21 cellular contexts compared by ENCODE assay signal in genomic region chr12:55780695-55781094, GRCh38. TPM values are rescaled to one million over a fixed set of nuclear protein-coding genes. Genes with fewer than 3 reads are reported as not detected.
DNase-seq lines count a peak whose midpoint lies in the region; ATAC-seq, FAIRE-seq and TF ChIP-seq lines count a peak whose summit lies in the region.
"Had no signal": no experiment of that assay in that cellular context is flagged by ENCODE, and none has a peak within 500 bp of the region (broad histone marks: within the 10 kb centered on the region; RNA-seq: fewer than 3 reads in every experiment).

No MANE protein-coding gene starts in this region.

- no peaks in the 10 kb centered on the region for H3K27me3 ChIP-seq in GM12878 (replicated peaks in 1 of 2; ENCODE audit: control insufficient read depth in 2 of 2, insufficient read depth in 2 of 2, low read length in 1 of 2)
- H3K27me3 ChIP-seq: cardiac muscle cell had no signal

- no peaks in the 10 kb centered on the region; the same call in 1 of the 2 replicates for H3K79me2 ChIP-seq in GM12878 (ENCODE audit: control insufficient read depth, insufficient read depth, low read length)

- H3K27ac ChIP-seq in GM12878 (ENCODE audit: control insufficient read depth, insufficient read depth): no peak overlapping the region
- H3K27ac ChIP-seq: cardiac muscle cell had no signal

- H3K27me3 Mint-ChIP-seq in activated T-cell treated with anti-CD3 and anti-CD28 coated beads, Interleukin-2, amount 50 U/mL, for 24 hours: no peaks in the 10 kb centered on the region
- H3K27me3 Mint-ChIP-seq: activated naive CD8-positive, alpha-beta T cell treated with anti-CD3 and anti-CD28 coated beads for 36 hours; CD4-positive, CD25-positive, alpha-beta regulatory T cell; stimulated activated naive CD8-positive, alpha-beta T cell treated with anti-CD3 and anti-CD28 coated beads, Interleukin-15, Interleukin-2, amounts not matched to agents 100 ng/mL and 50 ng/mL, for 24 hours; type B pancreatic cell had no signal

- TF ChIP-seq RAD21 in GM12878 (IDR thresholded peaks at IDR 0.05; ENCODE audit: insufficient read depth, low read depth, low read length): no peak

- 48% methylated on average over 2 of the region's 2 CpGs for WGBS in GM12878 (ENCODE audit: insufficient coverage, insufficient replicate concordance, low lambda C conversion rate, missing lambda C conversion rate)

- H3K4me1 Mint-ChIP-seq in activated T-cell treated with anti-CD3 and anti-CD28 coated beads, Interleukin-2, amount 50 U/mL, for 24 hours (ENCODE audit: low read depth): peaks cover 11% of the 10 kb centered on the region
- H3K4me1 Mint-ChIP-seq in stimulated activated effector memory CD8-positive, alpha-beta T cell treated with anti-CD3 and anti-CD28 coated beads, Interleukin-12 subunit alpha, Interleukin-12 subunit beta, amount 100 ng/mL, for 72 hours: peaks cover 5% of the 10 kb centered on the region

- peaks cover 4 to 41% of the 10 kb centered on the region in 2 experiments for H3K36me3 ChIP-seq in GM12878 (ENCODE audit: control insufficient read depth in 2 of 2, insufficient read depth in 2 of 2, low read length in 1 of 2)

- H3K4me3 Mint-ChIP-seq in activated T-cell treated with anti-CD3 and anti-CD28 coated beads, Interleukin-2, amount 50 U/mL, for 24 hours: no peak overlapping the region
- no peak overlapping the region for H3K4me3 Mint-ChIP-seq in stimulated activated effector memory CD8-positive, alpha-beta T cell treated with anti-CD3 and anti-CD28 coated beads, Interleukin-12 subunit alpha, Interleukin-12 subunit beta, amount 100 ng/mL, for 72 hours
- H3K4me3 Mint-ChIP-seq: activated naive CD8-positive, alpha-beta T cell treated with anti-CD3 and anti-CD28 coated beads for 36 hours; CD4-positive, CD25-positive, alpha-beta regulatory T cell; nephron progenitor cell; stimulated activated naive CD8-positive, alpha-beta T cell treated with anti-CD3 and anti-CD28 coated beads, Interleukin-15, Interleukin-2, amounts not matched to agents 100 ng/mL and 50 ng/mL, for 24 hours; type B pancreatic cell had no signal

- RAD21 ChIA-PET in GM12878 (lab: Charles Lee; ENCODE audit: unreplicated experiment): interaction anchor here (1.3 kb wide), 1 partner anchor 37 kb away, joined by 3 read pairs; the partner anchor contains the start of genes ORMDL2 and SARNP

- peaks cover 5% of the 10 kb centered on the region; the same call in 1 of the 2 replicates for H3K4me1 ChIP-seq in GM12878 (ENCODE audit: control insufficient read depth, insufficient read depth, low read length)

- SMC1A ChIA-PET in GM12878 (lab: Charles Lee; ENCODE audit: uncharacterized antibody, unreplicated experiment): interaction anchor here (0.7 to 1.8 kb wide), 3 partner anchors 14 to 56 kb away, joined by 3 to 6 read pairs (median 3); no protein-coding TSS in a partner anchor

- ATAC-seq in SK-N-SH treated with all-trans-retinoic acid at 6 μM for 48 hours (peak; percentile 31; the same call in 2 of the 3 replicates), GM12878 (no peak), GM19023 (IDR thresholded peaks at IDR 0.05; ENCODE audit: unreplicated experiment) (no peak)
- no peak for ATAC-seq in stimulated activated effector memory CD8-positive, alpha-beta T cell treated with anti-CD3 and anti-CD28 coated beads, Interleukin-12 subunit alpha, Interleukin-12 subunit beta, amount 100 ng/mL, for 72 hours
- ATAC-seq: Right ventricle myocardium inferior had no signal

- TF ChIP-seq POLR2A in GM12878 (IDR thresholded peaks at IDR 0.05; ENCODE audit: low read depth, low read length): no peak

- H4K20me1 ChIP-seq in GM12878 (ENCODE audit: control insufficient read depth, insufficient read depth): no peaks in the 10 kb centered on the region

- H3K9me3 ChIP-seq in GM12878 (replicated peaks; ENCODE audit: control insufficient read depth, insufficient read depth, low read length): no peaks in the 10 kb centered on the region

- H3K36me3 Mint-ChIP-seq in activated T-cell treated with anti-CD3 and anti-CD28 coated beads, Interleukin-2, amount 50 U/mL, for 24 hours (ENCODE audit: low read depth): peaks cover 87% of the 10 kb centered on the region
- peaks cover 100% of the 10 kb centered on the region for H3K36me3 Mint-ChIP-seq in stimulated activated effector memory CD8-positive, alpha-beta T cell treated with anti-CD3 and anti-CD28 coated beads, Interleukin-12 subunit alpha, Interleukin-12 subunit beta, amount 100 ng/mL, for 72 hours

- no peak overlapping the region for H3K4me2 ChIP-seq in GM12878 (ENCODE audit: control insufficient read depth, insufficient read depth)

- no peaks in the 10 kb centered on the region for H3K9me3 Mint-ChIP-seq in activated T-cell treated with anti-CD3 and anti-CD28 coated beads, Interleukin-2, amount 50 U/mL, for 24 hours
- H3K9me3 Mint-ChIP-seq in stimulated activated effector memory CD8-positive, alpha-beta T cell treated with anti-CD3 and anti-CD28 coated beads, Interleukin-12 subunit alpha, Interleukin-12 subunit beta, amount 100 ng/mL, for 72 hours: no peaks in the 10 kb centered on the region
- H3K9me3 Mint-ChIP-seq: activated naive CD8-positive, alpha-beta T cell treated with anti-CD3 and anti-CD28 coated beads for 36 hours; nephron progenitor cell; stimulated activated naive CD8-positive, alpha-beta T cell treated with anti-CD3 and anti-CD28 coated beads, Interleukin-15, Interleukin-2, amounts not matched to agents 100 ng/mL and 50 ng/mL, for 24 hours; type B pancreatic cell had no signal

- H3K27ac Mint-ChIP-seq in activated T-cell treated with anti-CD3 and anti-CD28 coated beads, Interleukin-2, amount 50 U/mL, for 24 hours: peak overlapping the region; percentile 41
- peak overlapping the region; percentile 77 for H3K27ac Mint-ChIP-seq in stimulated activated effector memory CD8-positive, alpha-beta T cell treated with anti-CD3 and anti-CD28 coated beads, Interleukin-12 subunit alpha, Interleukin-12 subunit beta, amount 100 ng/mL, for 72 hours
- H3K27ac Mint-ChIP-seq: stimulated activated naive CD8-positive, alpha-beta T cell treated with anti-CD3 and anti-CD28 coated beads, Interleukin-15, Interleukin-2, amounts not matched to agents 100 ng/mL and 50 ng/mL, for 24 hours; type B pancreatic cell had no signal

- FAIRE-seq in GM12878 (lab: Jason Lieb, UNC): no peak
- FAIRE-seq: A204.1 had no signal

- CTCF ChIA-PET in GM12878 (lab: Yijun Ruan, JAX): interaction anchor here (1.0 to 1.6 kb wide), 3 partner anchors 14 to 266 kb away, joined by 3 read pairs; no protein-coding TSS in a partner anchor

- H3K4me3 ChIP-seq in GM12878: no peak overlapping the region
- H3K4me3 ChIP-seq: cardiac muscle cell had no signal

- H3K9ac ChIP-seq in GM12878 (ENCODE audit: control insufficient read depth, insufficient read depth, low read length): no peak overlapping the region

- no peak for TF ChIP-seq CTCF in GM12878 (IDR thresholded peaks at IDR 0.05 in 2 of 3, conservative IDR thresholded peaks at IDR 0.05 in 1 of 3; ENCODE audit: control insufficient read depth in 2 of 3, extremely low read depth in 1 of 3, insufficient read depth in 1 of 3, low read depth in 3 of 3, low read length in 3 of 3)

- in situ Hi-C loops in GM12878 (cut with MboI): no loop called here

- POLR2A ChIA-PET in GM12878 (lab: Charles Lee): interaction anchor here (0.7 to 1.1 kb wide), 2 partner anchors 48 to 125 kb away, joined by 3 read pairs; partner anchors contain the start of gene DNAJC14

- no peak overlapping the region for H2AFZ ChIP-seq in GM12878 (ENCODE audit: control insufficient read depth, low read depth, low read length)

- no peak for DNase-seq in activated T-cell treated with anti-CD3 and anti-CD28 coated beads, Interleukin-2, amount 50 U/mL, for 24 hours
- DNase-seq in activated T-cell treated with anti-CD3 and anti-CD28 coated beads, Interleukin-2, amount 50 U/mL, for 1 hour: no peak
- DNase-seq in GM12878 (ENCODE audit: low read depth, low spot score) (no peak), NCI-H187 treated with DMSO at 0.1 percent for 48 hours (lab: John Stamatoyannopoulos, UW) (no peak), NCI-H226 (no peak)
- no peak for DNase-seq in stimulated activated effector memory CD8-positive, alpha-beta T cell treated with anti-CD3 and anti-CD28 coated beads, Interleukin-12 subunit alpha, Interleukin-12 subunit beta, amount 100 ng/mL, for 72 hours (ENCODE audit: low spot score in 2 of 2)
- DNase-seq: activated naive CD8-positive, alpha-beta T cell treated with anti-CD3 and anti-CD28 coated beads for 36 hours; CD4-positive, CD25-positive, alpha-beta regulatory T cell; DMS79 treated with DMSO at 0.1 percent for 48 hours; effector CD4-positive, alpha-beta T cell; NCI-H187; NCI-H446 treated with DMSO at 0.1 percent for 48 hours; nephron progenitor cell; stimulated activated CD4-positive, alpha-beta T cell treated with anti-CD3 and anti-CD28 coated beads, Interleukin-12 subunit alpha, Interleukin-12 subunit beta, amount 100 ng/mL, for 4 hours had no signal

- no TSS peak for BruUV-seq in GM12878 (replicated peaks; lab: Mats Ljungman, UMichigan)

- intact Hi-C loops in GM12878 (cut with micrococcal nuclease; ENCODE audit: unreplicated experiment): no loop called here

- TF ChIP-seq EP300 in GM12878 (IDR thresholded peaks at IDR 0.05; ENCODE audit: borderline replicate concordance in 1 of 2, control insufficient read depth in 1 of 2, low read depth in 2 of 2, low read length in 2 of 2): no peak

RNA-seq across cellular contexts. Expression of gene SARNP, which starts 36.8 kb away (rescaled TPM):
- total RNA-seq in GM12878 (2013; cell fraction: nucleolus; rRNA removed): 55.7 and 56.6 TPM in 2 replicates
- total RNA-seq in GM12878 (2014; rRNA removed): 79.9 and 105 TPM in 2 replicates
- 168 and 173 TPM in 2 replicates for total RNA-seq in GM12878 (2014; rRNA removed; fragmentation: Illumina TruSeq; extraction: Trizol)
- total RNA-seq in GM12878 (2021): 77.6 and 88.0 TPM in 2 replicates
- polyA plus RNA-seq in GM12878 (2011; ENCODE audit: low read depth): 67.8 TPM
- 172 and 221 TPM in 2 replicates for polyA plus RNA-seq in GM12878 (2011; rRNA removed)
- polyA plus RNA-seq in GM12878 (2011; cell fraction: cytosol; rRNA removed): 82.3 and 99.2 TPM in 2 replicates
- 69.4 and 73.8 TPM in 2 replicates for polyA plus RNA-seq in GM12878 (2011; cell fraction: nucleus; rRNA removed)
- polyA plus RNA-seq in GM12878 (2012): 94.7 and 111 TPM in 2 replicates
- polyA plus RNA-seq in GM12878 (2014; fragmentation: Illumina TruSeq; extraction: Trizol): 222 and 297 TPM in 2 replicates
- 100 to 1,000 TPM; 419 to 445 TPM for polyA plus RNA-seq in GM12878 (2014; fragmentation: Nextera tagmentation; extraction: Ambion mirVana)
- polyA plus RNA-seq in GM12878 (2014; rRNA removed): 113 and 170 TPM in 2 replicates
- polyA plus RNA-seq in GM12878 (2016; fragmentation: Nextera tagmentation; extraction: Ambion mirVana): 100 to 1,000 TPM; 204 to 205 TPM
- polyA minus RNA-seq in GM12878 (2011; rRNA and poly(A)+ RNA removed): 37.2 and 52.1 TPM in 2 replicates
- 12.4 and 20.5 TPM in 2 replicates for polyA minus RNA-seq in GM12878 (2011; cell fraction: cytosol; rRNA and poly(A)+ RNA removed)
- polyA minus RNA-seq in GM12878 (2011; cell fraction: nucleus; rRNA and poly(A)+ RNA removed): 16.7 and 25.6 TPM in 2 replicates

RNA-seq across cellular contexts. Expression of gene ORMDL2, which starts 37.1 kb away (rescaled TPM):
- 16.9 and 18.8 TPM in 2 replicates for total RNA-seq in GM12878 (2013; cell fraction: nucleolus; rRNA removed)
- 26.0 and 33.5 TPM in 2 replicates for total RNA-seq in GM12878 (2014; rRNA removed)
- 24.2 and 29.1 TPM in 2 replicates for total RNA-seq in GM12878 (2014; rRNA removed; fragmentation: Illumina TruSeq; extraction: Trizol)
- 33.7 and 37.6 TPM in 2 replicates for total RNA-seq in GM12878 (2021)
- 53.0 TPM for polyA plus RNA-seq in GM12878 (2011; ENCODE audit: low read depth)
- 13.8 and 15.0 TPM in 2 replicates for polyA plus RNA-seq in GM12878 (2011; rRNA removed)
- 17.5 and 20.8 TPM in 2 replicates for polyA plus RNA-seq in GM12878 (2011; cell fraction: cytosol; rRNA removed)
- 7.4 and 9.5 TPM in 2 replicates for polyA plus RNA-seq in GM12878 (2011; cell fraction: nucleus; rRNA removed)
- polyA plus RNA-seq in GM12878 (2012): 31.1 and 39.4 TPM in 2 replicates
- 34.1 and 44.2 TPM in 2 replicates for polyA plus RNA-seq in GM12878 (2014; fragmentation: Illumina TruSeq; extraction: Trizol)
- polyA plus RNA-seq in GM12878 (2014; fragmentation: Nextera tagmentation; extraction: Ambion mirVana): 100 to 1,000 TPM; 123 to 135 TPM
- polyA plus RNA-seq in GM12878 (2014; rRNA removed): 24.3 and 27.5 TPM in 2 replicates
- 10 to 100 TPM; 86.9 to 96.0 TPM for polyA plus RNA-seq in GM12878 (2016; fragmentation: Nextera tagmentation; extraction: Ambion mirVana)
- 19.4 and 32.5 TPM in 2 replicates for polyA minus RNA-seq in GM12878 (2011; rRNA and poly(A)+ RNA removed)
- polyA minus RNA-seq in GM12878 (2011; cell fraction: cytosol; rRNA and poly(A)+ RNA removed): 8.0 and 11.1 TPM in 2 replicates
- polyA minus RNA-seq in GM12878 (2011; cell fraction: nucleus; rRNA and poly(A)+ RNA removed): 13.8 and 14.9 TPM in 2 replicates

RNA-seq across cellular contexts. Expression of gene GDF11, which starts 37.8 kb away (rescaled TPM):
- 7.2 and 7.6 TPM in 2 replicates for total RNA-seq in GM12878 (2013; cell fraction: nucleolus; rRNA removed)
- total RNA-seq in GM12878 (2014; rRNA removed) (3.1 and 5.2 TPM in 2 replicates), GM12878 (2014; rRNA removed; fragmentation: Illumina TruSeq; extraction: Trizol) (3.4 and 3.9 TPM in 2 replicates), GM12878 (2021) (15.2 and 15.4 TPM in 2 replicates)
- polyA plus RNA-seq in GM12878 (2011; ENCODE audit: low read depth): 3.0 TPM
- polyA plus RNA-seq in GM12878 (2011; rRNA removed) (3.7 and 5.8 TPM in 2 replicates), GM12878 (2014; fragmentation: Illumina TruSeq; extraction: Trizol) (5.7 and 6.7 TPM in 2 replicates), GM12878 (2014; fragmentation: Nextera tagmentation; extraction: Ambion mirVana) (1 to 10 TPM; 1.5 to 1.6 TPM), GM12878 (2014; rRNA removed) (9.9 and 13.0 TPM in 2 replicates), GM12878 (2016; fragmentation: Nextera tagmentation; extraction: Ambion mirVana) (under 1 TPM; 0.83 to 0.87 TPM)
- 6.5 and 8.8 TPM in 2 replicates for polyA plus RNA-seq in GM12878 (2011; cell fraction: cytosol; rRNA removed)
- polyA plus RNA-seq in GM12878 (2011; cell fraction: nucleus; rRNA removed): 8.5 and 9.2 TPM in 2 replicates
- 7.4 TPM in 2 replicates for polyA plus RNA-seq in GM12878 (2012)
- 4.9 and 8.8 TPM in 2 replicates for polyA minus RNA-seq in GM12878 (2011; rRNA and poly(A)+ RNA removed)
- 3.1 and 5.5 TPM in 2 replicates for polyA minus RNA-seq in GM12878 (2011; cell fraction: cytosol; rRNA and poly(A)+ RNA removed)
- polyA minus RNA-seq in GM12878 (2011; cell fraction: nucleus; rRNA and poly(A)+ RNA removed): 2.9 and 4.8 TPM in 2 replicates

RNA-seq across cellular contexts. Expression of gene DNAJC14, which starts 48.7 kb away (rescaled TPM):
- total RNA-seq in GM12878 (2013; cell fraction: nucleolus; rRNA removed): 37.3 and 47.3 TPM in 2 replicates
- total RNA-seq in GM12878 (2014; rRNA removed) (36.5 and 40.4 TPM in 2 replicates), GM12878 (2014; rRNA removed; fragmentation: Illumina TruSeq; extraction: Trizol) (33.9 and 35.4 TPM in 2 replicates), GM12878 (2021) (30.9 and 31.2 TPM in 2 replicates)
- 13.8 TPM for polyA plus RNA-seq in GM12878 (2011; ENCODE audit: low read depth)
- polyA plus RNA-seq in GM12878 (2011; rRNA removed) (19.6 and 22.1 TPM in 2 replicates), GM12878 (2014; fragmentation: Illumina TruSeq; extraction: Trizol) (32.0 and 37.3 TPM in 2 replicates), GM12878 (2014; fragmentation: Nextera tagmentation; extraction: Ambion mirVana) (1 to 10 TPM; 5.7 to 8.7 TPM), GM12878 (2014; rRNA removed) (19.0 and 21.9 TPM in 2 replicates), GM12878 (2016; fragmentation: Nextera tagmentation; extraction: Ambion mirVana) (10 to 100 TPM; 21.4 to 22.3 TPM)
- polyA plus RNA-seq in GM12878 (2011; cell fraction: cytosol; rRNA removed): 19.6 and 31.7 TPM in 2 replicates
- polyA plus RNA-seq in GM12878 (2011; cell fraction: nucleus; rRNA removed): 9.0 and 15.2 TPM in 2 replicates
- 19.0 and 21.5 TPM in 2 replicates for polyA plus RNA-seq in GM12878 (2012)
- 17.7 and 18.5 TPM in 2 replicates for polyA minus RNA-seq in GM12878 (2011; rRNA and poly(A)+ RNA removed)
- 11.5 and 17.0 TPM in 2 replicates for polyA minus RNA-seq in GM12878 (2011; cell fraction: cytosol; rRNA and poly(A)+ RNA removed)
- 7.7 and 12.7 TPM in 2 replicates for polyA minus RNA-seq in GM12878 (2011; cell fraction: nucleus; rRNA and poly(A)+ RNA removed)

RNA-seq across cellular contexts. Expression of gene CD63, which starts 51.9 kb away (rescaled TPM):
- total RNA-seq in GM12878 (2013; cell fraction: nucleolus; rRNA removed): 44.4 and 46.9 TPM in 2 replicates
- 147 and 163 TPM in 2 replicates for total RNA-seq in GM12878 (2014; rRNA removed)
- 165 and 171 TPM in 2 replicates for total RNA-seq in GM12878 (2014; rRNA removed; fragmentation: Illumina TruSeq; extraction: Trizol)
- 171 and 173 TPM in 2 replicates for total RNA-seq in GM12878 (2021)
- 176 TPM for polyA plus RNA-seq in GM12878 (2011; ENCODE audit: low read depth)
- polyA plus RNA-seq in GM12878 (2011; rRNA removed): 157 and 182 TPM in 2 replicates
- 168 and 246 TPM in 2 replicates for polyA plus RNA-seq in GM12878 (2011; cell fraction: cytosol; rRNA removed)
- polyA plus RNA-seq in GM12878 (2011; cell fraction: nucleus; rRNA removed): 88.0 and 94.4 TPM in 2 replicates
- polyA plus RNA-seq in GM12878 (2012): 150 and 169 TPM in 2 replicates
- 142 and 156 TPM in 2 replicates for polyA plus RNA-seq in GM12878 (2014; fragmentation: Illumina TruSeq; extraction: Trizol)
- polyA plus RNA-seq in GM12878 (2014; fragmentation: Nextera tagmentation; extraction: Ambion mirVana): 100 to 1,000 TPM; 194 to 220 TPM
- polyA plus RNA-seq in GM12878 (2014; rRNA removed): 166 and 193 TPM in 2 replicates
- 100 to 1,000 TPM; 200 to 209 TPM for polyA plus RNA-seq in GM12878 (2016; fragmentation: Nextera tagmentation; extraction: Ambion mirVana)
- 98.9 and 117 TPM in 2 replicates for polyA minus RNA-seq in GM12878 (2011; rRNA and poly(A)+ RNA removed)
- 27.9 and 34.6 TPM in 2 replicates for polyA minus RNA-seq in GM12878 (2011; cell fraction: cytosol; rRNA and poly(A)+ RNA removed)
- 12.7 and 25.9 TPM in 2 replicates for polyA minus RNA-seq in GM12878 (2011; cell fraction: nucleus; rRNA and poly(A)+ RNA removed)
